Comparison of ENCODE assay signal across 31 cellular contexts in genomic region chr7:1271046-1271445, GRCh38. TPM values are rescaled to one million over a fixed set of nuclear protein-coding genes. Genes with fewer than 3 reads are reported as not detected.
"Had no signal": no experiment of that assay in that cellular context is flagged by ENCODE, and none has a peak within 500 bp of the region (broad histone marks: within the 10 kb centered on the region; RNA-seq: fewer than 3 reads in every experiment).

No MANE protein-coding gene starts in this region.

- H3K36me3 ChIP-seq: heart left ventricle, neutrophil, right atrium auricular region, sigmoid colon, spleen, suprapubic skin, thoracic aorta, tibial artery, upper lobe of right lung, uterus had no signal

- H3K9me3 ChIP-seq: neutrophil, right atrium auricular region, sigmoid colon, suprapubic skin, thoracic aorta, tibial artery, upper lobe of right lung, uterus had no signal

- DNase-seq: heart left ventricle; hypothalamus; immature natural killer cell; mesendoderm; naive B cell; occipital lobe; sigmoid colon; small intestine; stimulated activated CD4-positive, alpha-beta T cell treated with anti-CD3 and anti-CD28 coated beads, Interleukin-4, amount 100 ng/mL, for 24 hours; stimulated activated naive CD4-positive, alpha-beta T cell; tibial artery; trophoblast cell; upper lobe of right lung; uterus had no signal

- H3K79me2 ChIP-seq: parathyroid adenoma had no signal

- ATAC-seq: stimulated activated effector memory CD8-positive, alpha-beta T cell treated with anti-CD3 and anti-CD28 coated beads, Interleukin-12 subunit alpha, Interleukin-12 subunit beta, amount 100 ng/mL, for 72 hours; upper lobe of right lung had no signal

- H2AFZ ChIP-seq: parathyroid adenoma had no signal

- H3K4me1 ChIP-seq: heart left ventricle, parathyroid adenoma, right atrium auricular region, sigmoid colon, spleen, suprapubic skin, tibial artery, upper lobe of right lung, uterus had no signal

- H3K27me3 ChIP-seq: right atrium auricular region had no signal

- H3K4me3 ChIP-seq: heart left ventricle, lung, right atrium auricular region, sigmoid colon, spleen, suprapubic skin, thoracic aorta, tibial artery, upper lobe of right lung, uterus had no signal

- H3K9ac ChIP-seq: parathyroid adenoma had no signal

- FAIRE-seq: islet of Langerhans, small intestine had no signal

- H3K27ac ChIP-seq: heart left ventricle, neutrophil, parathyroid adenoma, right atrium auricular region, sigmoid colon, spleen, suprapubic skin, thoracic aorta, tibial artery, upper lobe of right lung, uterus had no signal

RNA-seq across cellular contexts. Expression of gene UNCX, which starts 38.4 kb away (rescaled TPM):
- total RNA-seq: heart left ventricle, liver, lung, mesothelial cell of epicardium, mononuclear cell, occipital lobe, osteocyte, posterior vena cava, pulmonary artery endothelial cell, renal cortical epithelial cell, right atrium auricular region, sigmoid colon, spleen, subcutaneous adipose tissue, suprapubic skin, thoracic aorta, upper lobe of right lung, uterus had no signal
- polyA plus RNA-seq: heart left ventricle, immature natural killer cell, liver, lung, sigmoid colon, small intestine, spleen had no signal
